ENCODE assay signal across 21 cellular contexts in the genomic region with DNA sequence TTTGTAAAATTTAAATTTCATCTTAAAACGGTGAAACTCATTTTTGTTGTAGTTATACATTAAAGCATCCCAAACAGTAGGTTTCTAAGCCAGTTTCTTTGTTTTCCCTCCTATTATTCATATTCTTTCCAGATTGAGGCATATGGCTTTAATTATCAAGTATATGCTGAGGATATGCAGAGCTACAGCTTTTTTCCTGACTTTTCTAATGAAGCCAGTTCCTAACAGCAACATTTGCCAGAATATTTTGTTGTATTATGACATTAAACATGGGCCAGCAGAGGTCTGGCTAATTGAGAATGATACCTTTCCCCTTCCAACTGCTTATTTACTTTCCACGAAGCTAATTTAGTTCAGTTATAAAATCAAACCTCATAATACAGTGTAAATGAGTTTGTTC.
DNase-seq lines count a peak whose midpoint lies in the region; ATAC-seq and TF ChIP-seq lines count a peak whose summit lies in the region.
"Had no signal": no experiment of that assay in that cellular context is flagged by ENCODE, and none has a peak within 500 bp of the region (broad histone marks: within the 10 kb centered on the region; RNA-seq: fewer than 3 reads in every experiment).

No MANE protein-coding gene starts in this region.

- peaks cover 18% of the 10 kb centered on the region for H3K4me1 ChIP-seq in GM23248 (ENCODE audit: insufficient read depth)
- H3K4me1 ChIP-seq in A673 (ENCODE audit: insufficient read depth, low read length, poor library complexity, severe bottlenecking) = peaks cover 30% of the 10 kb centered on the region

- ATAC-seq in SK-N-SH treated with all-trans-retinoic acid at 6 μM for 48 hours (peak; percentile 75), left colon (no peak)
- ATAC-seq: K562, Right ventricle myocardium inferior had no signal

- H3F3A ChIP-seq in GM23248 (ENCODE audit: insufficient read depth) = 0 out of 2 replicates have a peak, but pooled peaks cover 10% of the 10 kb centered on the region

- TF ChIP-seq POLR2A in lower leg skin (IDR thresholded peaks at IDR 0.05) = no peak

- peak overlapping the region; percentile 55 for H3K4me2 ChIP-seq in GM23248 (ENCODE audit: unreplicated experiment)

- H3K79me2 ChIP-seq in GM23248 (ENCODE audit: insufficient read depth) = peaks cover 98% of the 10 kb centered on the region

- H2AFZ ChIP-seq in GM23248 = no peak overlapping the region

- intact Hi-C loops in left colon (cut with DNase I, micrococcal nuclease) = no loop called here
- intact Hi-C loops in A673 (cut with micrococcal nuclease; ENCODE audit: unreplicated experiment) = no loop called here
- intact Hi-C loops in lower leg skin (cut with DNase I; ENCODE audit: low total_unique reads) = no loop called here

- no peaks in the 10 kb centered on the region for H3K36me3 Mint-ChIP-seq in activated CD4-positive, alpha-beta memory T cell treated with anti-CD3 and anti-CD28 coated beads, Interleukin-2, amount 10 ng/mL, durations not matched to agents 7 days and 5 days (ENCODE audit: low read depth)

- H3K4me3 ChIP-seq in GM23248 (no peak overlapping the region), fibroblast of the aortic adventitia (ENCODE audit: low read depth, low read length) (no peak overlapping the region), A673 (ENCODE audit: low read depth, low read length, poor library complexity, severe bottlenecking) (no peak overlapping the region), lower leg skin (ENCODE audit: low read depth, poor library complexity, severe bottlenecking) (no peak overlapping the region)
- H3K4me3 ChIP-seq: K562, SJSA1 had no signal

- H3K27ac ChIP-seq in GM23248 = 0 out of 2 replicates have a peak overlapping the region, but pooled peaks have one; percentile 2
- no peak overlapping the region for H3K27ac ChIP-seq in A673 (ENCODE audit: low read depth, low read length, poor library complexity, severe bottlenecking)
- H3K27ac ChIP-seq: C4-2B, SJSA1 had no signal

- no peak overlapping the region for H3K9ac ChIP-seq in GM23248

- WGBS in GM23248 (ENCODE audit: low coverage in 1 of 2, low lambda C conversion rate in 2 of 2, missing lambda C conversion rate in 2 of 2), 2 experiments = 5 to 7% methylated on average over 2 of the region's 2 CpGs
- 58 to 60% methylated on average over 2 of the region's 2 CpGs for WGBS in lower leg skin, 2 donors

- H3K36me3 ChIP-seq in GM23248 (ENCODE audit: low read depth) (no peaks in the 10 kb centered on the region), A673 (ENCODE audit: insufficient read depth, low read length, poor library complexity, severe bottlenecking) (no peaks in the 10 kb centered on the region)
- H3K36me3 ChIP-seq: SJSA1 had no signal

- H3K27me3 ChIP-seq in GM23248 (replicated peaks; ENCODE audit: insufficient read depth) (no peaks in the 10 kb centered on the region), A673 (replicated peaks; ENCODE audit: insufficient read depth, low read depth, low read length, poor library complexity) (no peaks in the 10 kb centered on the region)
- H3K27me3 ChIP-seq: SJSA1 had no signal

- H4K20me1 ChIP-seq in GM23248 (ENCODE audit: insufficient read depth) = no peaks in the 10 kb centered on the region; the same call in 1 of the 2 replicates

- no peaks in the 10 kb centered on the region for H3K4me1 Mint-ChIP-seq in activated CD4-positive, alpha-beta memory T cell treated with anti-CD3 and anti-CD28 coated beads, Interleukin-2, amount 10 ng/mL, durations not matched to agents 7 days and 5 days

- no peak for TF ChIP-seq CTCF in AG09319 (IDR thresholded peaks at IDR 0.05; ENCODE audit: low read depth, low read length)
- TF ChIP-seq CTCF in fibroblast of the aortic adventitia (IDR thresholded peaks at IDR 0.05; ENCODE audit: insufficient read depth, low read length) = no peak
- TF ChIP-seq CTCF in A673 (conservative IDR thresholded peaks at IDR 0.05; ENCODE audit: low read depth, low read length) = no peak
- TF ChIP-seq CTCF in lower leg skin (IDR thresholded peaks at IDR 0.05) = no peak

- POLR2A ChIA-PET in activated CD4-positive, alpha-beta memory T cell treated with anti-CD3 and anti-CD28 coated beads, Interleukin-2, amount 10 ng/mL, durations not matched to agents 7 days and 5 days (lab: Charles Lee) = no interaction called here
- POLR2A ChIA-PET in A673 (lab: Charles Lee; ENCODE audit: low non-redundant PET) = no interaction called here

- no peak overlapping the region for H3K4me3 Mint-ChIP-seq in activated CD4-positive, alpha-beta memory T cell treated with anti-CD3 and anti-CD28 coated beads, Interleukin-2, amount 10 ng/mL, durations not matched to agents 7 days and 5 days

- no TSS peak for BruUV-seq in A673 (replicated peaks; lab: Mats Ljungman, UMichigan)

- H3K9me3 ChIP-seq in GM23248 (ENCODE audit: low read depth) (no peaks in the 10 kb centered on the region), A673 (ENCODE audit: low read depth, low read length, poor library complexity, severe bottlenecking) (no peaks in the 10 kb centered on the region)
- H3K9me3 ChIP-seq: SJSA1 had no signal

- H3K27me3 Mint-ChIP-seq in activated CD4-positive, alpha-beta memory T cell treated with anti-CD3 and anti-CD28 coated beads, Interleukin-2, amount 10 ng/mL, durations not matched to agents 7 days and 5 days = no peaks in the 10 kb centered on the region

- no peak overlapping the region for H3K27ac Mint-ChIP-seq in activated CD4-positive, alpha-beta memory T cell treated with anti-CD3 and anti-CD28 coated beads, Interleukin-2, amount 10 ng/mL, durations not matched to agents 7 days and 5 days

- DNase-seq in AG09319 (ENCODE audit: extremely low read depth, low read depth) = peak; percentile 34
- peak; percentile 66 for DNase-seq in GM23248
- peak; percentile 73 for DNase-seq in fibroblast of the aortic adventitia (ENCODE audit: low read depth)
- DNase-seq in activated CD4-positive, alpha-beta memory T cell treated with anti-CD3 and anti-CD28 coated beads, Interleukin-2, amount 10 ng/mL, durations not matched to agents 7 days and 5 days = no peak
- DNase-seq in left colon = no peak
- no peak for DNase-seq in A673 (ENCODE audit: low spot score)
- no peak for DNase-seq in lower leg skin (ENCODE audit: low spot score in 2 of 2)
- DNase-seq: EL, GF-D8, MM.1S, NCI-H1092, NCI-H146, NCI-H2029 treated with DMSO at 0.1 percent for 48 hours, NCI-H226, NCI-H524, NCI-H82 had no signal

- CTCF ChIA-PET in activated CD4-positive, alpha-beta memory T cell treated with anti-CD3 and anti-CD28 coated beads, Interleukin-2, amount 10 ng/mL, durations not matched to agents 7 days and 5 days (lab: Charles Lee) = no interaction called here
- CTCF ChIA-PET in A673 (lab: Charles Lee) = no interaction called here

- H3K9me2 ChIP-seq in GM23248 (ENCODE audit: insufficient read depth) = no peaks in the 10 kb centered on the region

- in situ Hi-C loops in GM23248 (cut with MboI) = no loop called here

- peaks cover 2% of the 10 kb centered on the region for H3K9me3 Mint-ChIP-seq in activated CD4-positive, alpha-beta memory T cell treated with anti-CD3 and anti-CD28 coated beads, Interleukin-2, amount 10 ng/mL, durations not matched to agents 7 days and 5 days

TF ChIP-seq in SK-N-SH treated with all-trans-retinoic acid at 6 μM for 48 hours, 23 proteins besides CTCF, POLR2A, EP300 and RAD21:
- TF ChIP-seq ZC3H10 (CRISPR knock-in tag; IDR thresholded peaks at IDR 0.05) = no peak
- no peak for TF ChIP-seq PPARA (CRISPR knock-in tag; IDR thresholded peaks at IDR 0.05; ENCODE audit: borderline replicate concordance)
- TF ChIP-seq, protein P1, sequence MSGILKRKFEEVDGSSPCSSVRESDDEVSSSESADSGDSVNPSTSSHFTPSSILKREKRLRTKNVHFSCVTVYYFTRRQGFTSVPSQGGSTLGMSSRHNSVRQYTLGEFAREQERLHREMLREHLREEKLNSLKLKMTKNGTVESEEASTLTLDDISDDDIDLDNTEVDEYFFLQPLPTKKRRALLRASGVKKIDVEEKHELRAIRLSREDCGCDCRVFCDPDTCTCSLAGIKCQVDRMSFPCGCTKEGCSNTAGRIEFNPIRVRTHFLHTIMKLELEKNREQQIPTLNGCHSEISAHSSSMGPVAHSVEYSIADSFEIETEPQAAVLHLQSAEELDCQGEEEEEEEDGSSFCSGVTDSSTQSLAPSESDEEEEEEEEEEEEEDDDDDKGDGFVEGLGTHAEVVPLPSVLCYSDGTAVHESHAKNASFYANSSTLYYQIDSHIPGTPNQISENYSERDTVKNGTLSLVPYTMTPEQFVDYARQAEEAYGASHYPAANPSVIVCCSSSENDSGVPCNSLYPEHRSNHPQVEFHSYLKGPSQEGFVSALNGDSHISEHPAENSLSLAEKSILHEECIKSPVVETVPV (CRISPR knock-in tag; IDR thresholded peaks at IDR 0.05) = no peak
- no peak for TF ChIP-seq RARB (CRISPR knock-in tag; IDR thresholded peaks at IDR 0.05)
- TF ChIP-seq ISL1 (CRISPR knock-in tag; IDR thresholded peaks at IDR 0.05) = no peak
- TF ChIP-seq TOX (CRISPR knock-in tag; IDR thresholded peaks at IDR 0.05; ENCODE audit: borderline replicate concordance) = peak; percentile 9; the same call in 1 of the 2 replicates
- TF ChIP-seq TCF4 (CRISPR knock-in tag; IDR thresholded peaks at IDR 0.05; ENCODE audit: borderline replicate concordance) = peak; percentile 88
- TF ChIP-seq, protein P2, sequence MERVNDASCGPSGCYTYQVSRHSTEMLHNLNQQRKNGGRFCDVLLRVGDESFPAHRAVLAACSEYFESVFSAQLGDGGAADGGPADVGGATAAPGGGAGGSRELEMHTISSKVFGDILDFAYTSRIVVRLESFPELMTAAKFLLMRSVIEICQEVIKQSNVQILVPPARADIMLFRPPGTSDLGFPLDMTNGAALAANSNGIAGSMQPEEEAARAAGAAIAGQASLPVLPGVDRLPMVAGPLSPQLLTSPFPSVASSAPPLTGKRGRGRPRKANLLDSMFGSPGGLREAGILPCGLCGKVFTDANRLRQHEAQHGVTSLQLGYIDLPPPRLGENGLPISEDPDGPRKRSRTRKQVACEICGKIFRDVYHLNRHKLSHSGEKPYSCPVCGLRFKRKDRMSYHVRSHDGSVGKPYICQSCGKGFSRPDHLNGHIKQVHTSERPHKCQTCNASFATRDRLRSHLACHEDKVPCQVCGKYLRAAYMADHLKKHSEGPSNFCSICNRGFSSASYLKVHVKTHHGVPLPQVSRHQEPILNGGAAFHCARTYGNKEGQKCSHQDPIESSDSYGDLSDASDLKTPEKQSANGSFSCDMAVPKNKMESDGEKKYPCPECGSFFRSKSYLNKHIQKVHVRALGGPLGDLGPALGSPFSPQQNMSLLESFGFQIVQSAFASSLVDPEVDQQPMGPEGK (CRISPR knock-in tag; IDR thresholded peaks at IDR 0.05; ENCODE audit: borderline replicate concordance) = no peak

Comparison
In these comparisons a context has a peak if more than half of its experiments do, and no peak if none do; other contexts are left out.
1. DNase-seq: peak in AG09319 (single experiment), GM23248 (single experiment) and fibroblast of the aortic adventitia (single experiment); none in activated CD4-positive, alpha-beta memory T cell treated with anti-CD3 and anti-CD28 coated beads, Interleukin-2, amount 10 ng/mL, durations not matched to agents 7 days and 5 days (single experiment), left colon (0 of 2), A673 (single experiment) and lower leg skin (0 of 2).